In genomic region chr14:103233328-103233727, GRCh38 we compare ENCODE assay signal across 28 cellular contexts.
"Had no signal": no experiment of that assay in that cellular context is flagged by ENCODE, and none has a peak within 500 bp of the region (broad histone marks: within the 10 kb centered on the region; RNA-seq: fewer than 3 reads in every experiment).

No MANE protein-coding gene starts in this region.

- H3K4me1 Mint-ChIP-seq: activated CD4-positive, alpha-beta memory T cell treated with anti-CD3 and anti-CD28 coated beads, Interleukin-2, amount 10 ng/mL, durations not matched to agents 7 days and 5 days; activated CD8-positive, alpha-beta memory T cell treated with anti-CD3 and anti-CD28 coated beads, Interleukin-2, amount 10 ng/mL, durations not matched to agents 7 days and 5 days; activated naive CD8-positive, alpha-beta T cell treated with anti-CD3 and anti-CD28 coated beads for 36 hours; activated T-helper 17 cell treated with anti-CD3 and anti-CD28 coated beads, Interleukin-2, amount 50 U/mL, for 72 hours; T-cell; T-helper 17 cell had no signal

- H3K4me3 ChIP-seq: MG63, Peyer's patch had no signal

- H3K36me3 ChIP-seq: MG63, Peyer's patch had no signal

- ATAC-seq: activated CD8-positive, alpha-beta memory T cell treated with anti-CD3 and anti-CD28 coated beads, Interleukin-2, amount 10 ng/mL, durations not matched to agents 7 days and 5 days; activated T-cell treated with anti-CD3 and anti-CD28 coated beads, Interleukin-2, amount 50 U/mL, for 72 hours; activated T-helper 17 cell treated with anti-CD3 and anti-CD28 coated beads, Interleukin-2, amount 50 U/mL, for 72 hours; Right ventricle myocardium inferior; SK-N-SH treated with all-trans-retinoic acid at 6 μM for 48 hours; T-cell; T-helper 17 cell had no signal

- H3K27ac Mint-ChIP-seq: activated CD4-positive, alpha-beta memory T cell treated with anti-CD3 and anti-CD28 coated beads, Interleukin-2, amount 10 ng/mL, durations not matched to agents 7 days and 5 days; activated CD8-positive, alpha-beta memory T cell treated with anti-CD3 and anti-CD28 coated beads, Interleukin-2, amount 10 ng/mL, durations not matched to agents 7 days and 5 days; activated naive CD8-positive, alpha-beta T cell treated with anti-CD3 and anti-CD28 coated beads for 36 hours; activated T-cell treated with anti-CD3 and anti-CD28 coated beads, Interleukin-2, amount 50 U/mL, for 72 hours; activated T-helper 17 cell treated with anti-CD3 and anti-CD28 coated beads, Interleukin-2, amount 50 U/mL, for 72 hours; T-cell; T-helper 17 cell had no signal

- H3K36me3 Mint-ChIP-seq: activated CD8-positive, alpha-beta memory T cell treated with anti-CD3 and anti-CD28 coated beads, Interleukin-2, amount 10 ng/mL, durations not matched to agents 7 days and 5 days; activated naive CD8-positive, alpha-beta T cell treated with anti-CD3 and anti-CD28 coated beads for 36 hours; T-cell had no signal

- H3K27ac ChIP-seq: Peyer's patch, VCaP had no signal

- H3K27me3 ChIP-seq: MG63, Peyer's patch had no signal

- H3K4me3 Mint-ChIP-seq: activated CD4-positive, alpha-beta memory T cell treated with anti-CD3 and anti-CD28 coated beads, Interleukin-2, amount 10 ng/mL, durations not matched to agents 7 days and 5 days; activated CD8-positive, alpha-beta memory T cell treated with anti-CD3 and anti-CD28 coated beads, Interleukin-2, amount 10 ng/mL, durations not matched to agents 7 days and 5 days; activated naive CD8-positive, alpha-beta T cell treated with anti-CD3 and anti-CD28 coated beads for 36 hours; activated T-cell treated with anti-CD3 and anti-CD28 coated beads, Interleukin-2, amount 50 U/mL, for 72 hours; activated T-helper 17 cell treated with anti-CD3 and anti-CD28 coated beads, Interleukin-2, amount 50 U/mL, for 72 hours; T-cell; T-helper 17 cell had no signal

- H3K9me3 ChIP-seq: MG63 had no signal

- DNase-seq: activated CD4-positive, alpha-beta memory T cell treated with anti-CD3 and anti-CD28 coated beads, Interleukin-2, amount 10 ng/mL, durations not matched to agents 7 days and 5 days; activated CD4-positive, alpha-beta T cell treated with anti-CD3 and anti-CD28 coated beads for 1 hour; activated CD4-positive, alpha-beta T cell treated with anti-CD3 and anti-CD28 coated beads for 48 hours; activated CD4-positive, CD25-positive, alpha-beta regulatory T cell; activated CD8-positive, alpha-beta memory T cell treated with anti-CD3 and anti-CD28 coated beads for 24 hours; activated CD8-positive, alpha-beta memory T cell treated with anti-CD3 and anti-CD28 coated beads, Interleukin-2, amount 10 ng/mL, durations not matched to agents 7 days and 5 days; activated CD8-positive, alpha-beta memory T cell treated with anti-CD3 and anti-CD28 coated beads, Interleukin-2, amount 50 U/mL, for 48 hours; activated effector memory CD4-positive, alpha-beta T cell treated with anti-CD3 and anti-CD28 coated beads, Interleukin-2, amount 50 U/mL, for 16 hours; activated naive CD4-positive, alpha-beta T cell; activated naive CD4-positive, alpha-beta T cell treated with anti-CD3 and anti-CD28 coated beads, Interleukin-2, amount 50 U/mL, for 16 hours; activated naive CD8-positive, alpha-beta T cell treated with anti-CD3 and anti-CD28 coated beads for 36 hours; activated T-cell treated with anti-CD3 and anti-CD28 coated beads, Interleukin-2, amount 50 U/mL, for 72 hours; amniotic stem cell; aorta; Karpas-422; MG63; NCI-H1048; NCI-H1436; NCI-H1930; Peyer's patch; SIG-M5; T-cell; T-helper 17 cell; T-helper 9 cell had no signal
